In the genomic region with DNA sequence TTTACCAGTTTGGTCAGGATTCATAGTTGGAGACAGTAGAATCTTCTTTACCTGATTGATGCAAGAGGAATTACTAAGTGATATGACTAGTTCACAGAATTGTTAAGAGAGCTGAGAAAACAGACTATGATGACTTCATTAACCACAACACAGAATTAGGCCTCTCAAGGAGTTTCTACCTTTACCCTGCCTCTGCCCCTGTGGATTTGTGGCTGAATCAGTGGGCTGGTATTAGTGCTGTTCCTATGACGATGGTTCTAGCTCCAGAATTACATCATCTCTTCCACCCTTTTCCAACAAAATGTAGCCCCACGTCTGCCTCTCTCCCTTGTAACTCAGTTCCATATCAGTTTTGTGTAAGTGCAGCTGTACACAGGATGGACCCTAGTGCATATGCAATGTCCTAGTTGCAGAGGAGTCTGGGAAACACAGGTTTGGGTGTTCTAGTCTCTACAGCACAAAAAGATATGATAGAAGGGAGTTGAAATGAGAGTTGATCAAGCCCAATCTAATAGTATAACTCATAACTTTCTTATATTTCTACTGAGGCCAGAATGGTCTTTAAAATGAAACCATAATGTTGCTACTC, we compare ENCODE assay signal across 11 cellular contexts.
DNase-seq lines count a peak whose midpoint lies in the region; ATAC-seq and TF ChIP-seq lines count a peak whose summit lies in the region.
"Had no signal": no experiment of that assay in that cellular context is flagged by ENCODE, and none has a peak within 500 bp of the region (broad histone marks: within the 10 kb centered on the region; RNA-seq: fewer than 3 reads in every experiment).

No MANE protein-coding gene starts in this region.

- H3K27ac ChIP-seq in H9 (ENCODE audit: insufficient read length, low read depth, low read length) (no peak overlapping the region), left lung (no peak overlapping the region), SJCRH30 (no peak overlapping the region)
- H3K27ac ChIP-seq: dorsolateral prefrontal cortex had no signal

- H2BK120ac ChIP-seq in H9 (ENCODE audit: low read depth, low read length, poor library complexity, severe bottlenecking), result no peak overlapping the region

- ATAC-seq in left lung, result peak; percentile 53
- ATAC-seq: left ventricle myocardium superior had no signal

- no peaks in the 10 kb centered on the region for H4K20me1 ChIP-seq in H9 (ENCODE audit: control insufficient read depth, insufficient read depth, insufficient read length)

- no peaks in the 10 kb centered on the region for H3K9me3 ChIP-seq in H9 (ENCODE audit: control insufficient read depth, low read depth, low read length)
- no peaks in the 10 kb centered on the region for H3K9me3 ChIP-seq in left lung
- no peaks in the 10 kb centered on the region for H3K9me3 ChIP-seq in SJCRH30 (replicated peaks)
- H3K9me3 ChIP-seq: upper lobe of left lung had no signal

- no peaks in the 10 kb centered on the region for H3K23me2 ChIP-seq in H9 (ENCODE audit: insufficient read length, low read depth, low read length, poor library complexity, severe bottlenecking)

- POLR2A ChIA-PET in activated CD4-positive, alpha-beta T cell treated with anti-CD3 and anti-CD28 coated beads, Interleukin-2, amount 10 ng/mL, durations not matched to agents 7 days and 5 days (lab: Charles Lee), result no interaction called here

- no peaks in the 10 kb centered on the region for H3K27me3 ChIP-seq in H9 (ENCODE audit: insufficient read depth, low read length)
- H3K27me3 ChIP-seq in left lung, result no peaks in the 10 kb centered on the region
- H3K27me3 ChIP-seq in SJCRH30, result no peaks in the 10 kb centered on the region
- H3K27me3 ChIP-seq: dorsolateral prefrontal cortex, upper lobe of left lung had no signal

- no peak overlapping the region for H4K91ac ChIP-seq in H9 (ENCODE audit: insufficient read length, low read depth, low read length)

- H3K79me2 ChIP-seq in H9 (ENCODE audit: insufficient read depth, low read length), result no peaks in the 10 kb centered on the region

- H3K9ac ChIP-seq in H9 (ENCODE audit: extremely low read depth, insufficient read length, low read length), result no peak overlapping the region

- H3K4me1 Mint-ChIP-seq in activated CD4-positive, alpha-beta T cell treated with anti-CD3 and anti-CD28 coated beads, Interleukin-2, amount 10 ng/mL, durations not matched to agents 7 days and 5 days, result peaks cover 3% of the 10 kb centered on the region
- H3K4me1 Mint-ChIP-seq in H9, result no peaks in the 10 kb centered on the region

- H3K27ac Mint-ChIP-seq in activated CD4-positive, alpha-beta T cell treated with anti-CD3 and anti-CD28 coated beads, Interleukin-2, amount 10 ng/mL, durations not matched to agents 7 days and 5 days, result no peak overlapping the region
- peak overlapping the region in 2 of 3 experiments; percentile 24 to 45; a peak in 1 of 7 replicates for H3K27ac Mint-ChIP-seq in H9

- no peak overlapping the region for H4K8ac ChIP-seq in H9 (replicated peaks; ENCODE audit: insufficient read length, low read depth, low read length)

- H2AFZ ChIP-seq in H9 (ENCODE audit: low read length), result no peak overlapping the region

- no peak overlapping the region for H3T11ph ChIP-seq in H9 (ENCODE audit: low read length)

- no peak overlapping the region for H3K23ac ChIP-seq in H9 (ENCODE audit: insufficient read length, low read depth, low read length)

- H2BK5ac ChIP-seq in H9 (ENCODE audit: insufficient read length, low read length), result no peak overlapping the region

- no peak overlapping the region for H4K5ac ChIP-seq in H9 (ENCODE audit: insufficient read length, low read depth, low read length)

- H3K14ac ChIP-seq in H9 (ENCODE audit: insufficient read depth, low read length), result no peak overlapping the region

- CTCF ChIA-PET in activated CD4-positive, alpha-beta T cell treated with anti-CD3 and anti-CD28 coated beads, Interleukin-2, amount 10 ng/mL, durations not matched to agents 7 days and 5 days (lab: Charles Lee), result no interaction called here

- H3K4me2 ChIP-seq in H9 (ENCODE audit: insufficient read depth, insufficient read length, low read length), result no peak overlapping the region

- H3K9me3 Mint-ChIP-seq in activated CD4-positive, alpha-beta T cell treated with anti-CD3 and anti-CD28 coated beads, Interleukin-2, amount 10 ng/mL, durations not matched to agents 7 days and 5 days, result no peaks in the 10 kb centered on the region
- no peaks in the 10 kb centered on the region for H3K9me3 Mint-ChIP-seq in H9

- no peak overlapping the region for H2BK20ac ChIP-seq in H9 (ENCODE audit: low read depth, low read length, poor library complexity, severe bottlenecking)

- DNase-seq in activated CD4-positive, alpha-beta T cell treated with anti-CD3 and anti-CD28 coated beads for 48 hours, result peak; percentile 43
- DNase-seq in activated CD4-positive, alpha-beta T cell treated with anti-CD3 and anti-CD28 coated beads, Interleukin-2, amount 10 ng/mL, durations not matched to agents 7 days and 5 days, result no peak
- no peak for DNase-seq in H9
- DNase-seq in M059J (ENCODE audit: low read depth), result peak; percentile 69
- no peak for DNase-seq in left lung
- no peak for DNase-seq in SJCRH30
- no peak for DNase-seq in AG08395 (ENCODE audit: low spot score)
- DNase-seq in NK-92 (lab: John Stamatoyannopoulos, UW; ENCODE audit: unreplicated experiment), result no peak
- DNase-seq: dorsolateral prefrontal cortex, left ventricle myocardium superior, upper lobe of left lung had no signal

- intact Hi-C loops in left lung (cut with DNase I), result no loop called here

- peaks cover 24% of the 10 kb centered on the region for H3K27me3 Mint-ChIP-seq in activated CD4-positive, alpha-beta T cell treated with anti-CD3 and anti-CD28 coated beads, Interleukin-2, amount 10 ng/mL, durations not matched to agents 7 days and 5 days
- H3K27me3 Mint-ChIP-seq in H9 (ENCODE audit: low read depth), result no peaks in the 10 kb centered on the region

- no peak overlapping the region for H3K4me3 Mint-ChIP-seq in activated CD4-positive, alpha-beta T cell treated with anti-CD3 and anti-CD28 coated beads, Interleukin-2, amount 10 ng/mL, durations not matched to agents 7 days and 5 days
- no peak overlapping the region for H3K4me3 Mint-ChIP-seq in H9

- TF ChIP-seq CTCF in H9 (conservative IDR thresholded peaks at IDR 0.05) (no peak), left lung (IDR thresholded peaks at IDR 0.05) (no peak)

- no peak overlapping the region for H3K4ac ChIP-seq in H9 (ENCODE audit: low read depth, low read length)

- WGBS in H9 (ENCODE audit: extremely low coverage, insufficient read length, low lambda C conversion rate), result no CpG with 5 or more reads among the region's 2 CpGs

- H3K4me3 ChIP-seq in left lung (no peak overlapping the region), SJCRH30 (no peak overlapping the region)
- H3K4me3 ChIP-seq: dorsolateral prefrontal cortex, upper lobe of left lung had no signal

- H3K36me3 Mint-ChIP-seq in activated CD4-positive, alpha-beta T cell treated with anti-CD3 and anti-CD28 coated beads, Interleukin-2, amount 10 ng/mL, durations not matched to agents 7 days and 5 days (ENCODE audit: low read depth), result no peaks in the 10 kb centered on the region
- no peaks in the 10 kb centered on the region for H3K36me3 Mint-ChIP-seq in H9 (ENCODE audit: insufficient read depth in 1 of 3, low read depth in 3 of 3)

- H3K36me3 ChIP-seq in left lung, result no peaks in the 10 kb centered on the region
- no peaks in the 10 kb centered on the region for H3K36me3 ChIP-seq in SJCRH30
- H3K36me3 ChIP-seq: upper lobe of left lung had no signal

- no peak overlapping the region for H2BK12ac ChIP-seq in H9 (ENCODE audit: insufficient read length, low read depth, low read length)

- H2BK15ac ChIP-seq in H9 (ENCODE audit: low read depth, low read length), result no peak overlapping the region

- no peak overlapping the region for H3K56ac ChIP-seq in H9 (ENCODE audit: insufficient read length, low read depth, low read length)

- peaks cover 2% of the 10 kb centered on the region; the same call in 1 of the 2 replicates for H3K4me1 ChIP-seq in H9 (ENCODE audit: insufficient read depth, low read length)
- no peaks in the 10 kb centered on the region for H3K4me1 ChIP-seq in left lung
- H3K4me1 ChIP-seq in SJCRH30, result no peaks in the 10 kb centered on the region

- H3K18ac ChIP-seq in H9 (ENCODE audit: insufficient read length, low read depth, low read length), result no peak overlapping the region

- no peak overlapping the region for H2AK5ac ChIP-seq in H9 (ENCODE audit: insufficient read length, low read length)

- H3K79me1 ChIP-seq in H9 (ENCODE audit: insufficient read depth, low read depth, low read length, poor library complexity, severe bottlenecking), result no peaks in the 10 kb centered on the region

Comparison
In these comparisons a context has a peak if more than half of its experiments do, and no peak if none do; other contexts are left out.
1. DNase-seq: peak in activated CD4-positive, alpha-beta T cell treated with anti-CD3 and anti-CD28 coated beads for 48 hours (single experiment) and M059J (single experiment); none in activated CD4-positive, alpha-beta T cell treated with anti-CD3 and anti-CD28 coated beads, Interleukin-2, amount 10 ng/mL, durations not matched to agents 7 days and 5 days (single experiment), H9 (single experiment), left lung (0 of 2), SJCRH30 (0 of 2), AG08395 (single experiment) and NK-92 (single experiment).